In the genomic region with DNA sequence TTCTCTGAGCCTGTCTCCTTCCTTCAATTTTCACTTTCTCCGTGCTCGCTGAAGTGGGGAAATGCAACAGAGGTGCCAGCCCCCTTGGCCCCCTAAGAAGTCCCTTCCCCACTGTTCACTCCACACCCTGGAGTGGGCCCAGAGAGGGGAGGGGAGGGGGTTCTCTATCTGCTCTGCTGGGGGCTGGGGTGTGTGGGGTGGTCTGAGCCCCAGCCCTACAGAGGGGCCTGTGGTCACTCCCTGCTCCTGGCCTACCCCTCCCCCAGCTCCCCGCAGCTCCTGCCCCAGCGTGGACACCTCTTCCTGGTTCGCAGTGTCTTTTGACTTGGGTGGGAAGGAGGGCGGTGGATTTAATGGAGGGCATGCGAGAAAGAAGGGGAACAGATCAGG, we compare ENCODE assay signal across 1 cellular context.
TF ChIP-seq lines count a peak whose summit lies in the region.

No MANE protein-coding gene starts in this region.

TF ChIP-seq in SK-N-SH, 30 proteins besides CTCF, POLR2A, EP300 and RAD21 (continued from another document):
- no peak for TF ChIP-seq SMC3 (IDR thresholded peaks at IDR 0.05; ENCODE audit: low read depth, low read length)
TF ChIP-seq in SK-N-SH: peak in this region for 0.
